ENCODE assay signal across 11 cellular contexts in the genomic region with DNA sequence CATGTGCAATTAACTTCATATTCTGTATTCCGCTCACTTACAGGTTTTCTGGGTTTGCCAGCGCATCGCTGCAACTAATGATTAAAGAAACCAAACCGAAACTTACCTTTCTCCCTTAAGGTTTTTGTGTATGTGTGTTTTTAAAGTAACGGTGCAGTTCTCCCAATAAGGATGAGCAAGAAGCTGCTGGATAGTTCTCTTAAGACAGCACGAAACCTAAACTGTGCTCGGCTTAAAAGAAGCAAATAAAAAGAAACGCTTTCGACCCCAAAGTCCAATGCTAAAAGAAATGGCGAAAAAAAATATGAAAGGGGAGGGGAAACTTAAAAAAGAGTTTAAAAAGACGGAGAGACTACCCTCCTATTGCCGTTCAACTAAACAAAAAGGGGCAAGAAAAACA. TPM values are rescaled to one million over a fixed set of nuclear protein-coding genes. Genes with fewer than 3 reads are reported as not detected.
A peak's percentile ranks its signal among the peaks of the same experiment; 100 is the strongest.
DNase-seq lines count a peak whose midpoint lies in the region; ATAC-seq and TF ChIP-seq lines count a peak whose summit lies in the region.
"Had no signal": no experiment of that assay in that cellular context is flagged by ENCODE, and none has a peak within 500 bp of the region (broad histone marks: within the 10 kb centered on the region; RNA-seq: fewer than 3 reads in every experiment).

No MANE protein-coding gene starts in this region.

- no peak overlapping the region for H2BK20ac ChIP-seq in H9 (ENCODE audit: low read depth, low read length, poor library complexity, severe bottlenecking)

- no peak overlapping the region for H3K23ac ChIP-seq in H9 (ENCODE audit: insufficient read length, low read depth, low read length)

- H4K20me1 ChIP-seq in H9 (ENCODE audit: control insufficient read depth, insufficient read depth, insufficient read length) (no peaks in the 10 kb centered on the region), smooth muscle cell (ENCODE audit: low read depth) (peaks cover 3% of the 10 kb centered on the region)

- H3K4me1 ChIP-seq in H9 (ENCODE audit: insufficient read depth, low read length), result peaks cover 8% of the 10 kb centered on the region; the same call in 1 of the 2 replicates
- peaks cover 8% of the 10 kb centered on the region for H3K4me1 ChIP-seq in iPS-15b (ENCODE audit: control insufficient read depth, insufficient read depth, low read length)
- peaks cover 29% of the 10 kb centered on the region for H3K4me1 ChIP-seq in smooth muscle cell (ENCODE audit: low read depth)

- no peak for ATAC-seq in activated naive CD4-positive, alpha-beta T cell treated with anti-CD3 and anti-CD28 coated beads, Interleukin-2, amount 50 U/mL, for 72 hours
- no peak for ATAC-seq in HG02884 (IDR thresholded peaks at IDR 0.05; ENCODE audit: unreplicated experiment)
- ATAC-seq: activated CD8-positive, alpha-beta memory T cell treated with anti-CD3 and anti-CD28 coated beads, Interleukin-2, amount 10 ng/mL, durations not matched to agents 7 days and 5 days; Panc1 had no signal

- H3K18ac ChIP-seq in H9 (ENCODE audit: insufficient read length, low read depth, low read length), result no peak overlapping the region

- H3K4ac ChIP-seq in H9 (ENCODE audit: low read depth, low read length), result no peak overlapping the region

- no peak overlapping the region for H4K91ac ChIP-seq in H9 (ENCODE audit: insufficient read length, low read depth, low read length)

- H3K9ac ChIP-seq in H9 (ENCODE audit: extremely low read depth, insufficient read length, low read length) (peak overlapping the region; percentile 23), iPS-15b (ENCODE audit: low read depth, low read length) (no peak overlapping the region), smooth muscle cell (ENCODE audit: low read depth) (no peak overlapping the region)

- H3K27ac Mint-ChIP-seq in H9, result no peak overlapping the region
- no peak overlapping the region for H3K27ac Mint-ChIP-seq in activated naive CD4-positive, alpha-beta T cell treated with anti-CD3 and anti-CD28 coated beads, Interleukin-2, amount 50 U/mL, for 72 hours
- H3K27ac Mint-ChIP-seq: activated CD8-positive, alpha-beta memory T cell treated with anti-CD3 and anti-CD28 coated beads, Interleukin-2, amount 10 ng/mL, durations not matched to agents 7 days and 5 days had no signal

- H2AFZ ChIP-seq in H9 (ENCODE audit: low read length) (no peak overlapping the region), smooth muscle cell (ENCODE audit: low read depth) (peak overlapping the region; percentile 68)

- H3K36me3 ChIP-seq in iPS-15b (ENCODE audit: control insufficient read depth, insufficient read depth, low read length), result no peaks in the 10 kb centered on the region
- H3K36me3 ChIP-seq in smooth muscle cell (ENCODE audit: low read depth), result no peaks in the 10 kb centered on the region

- peak overlapping the region; percentile 57 for H3K4me3 ChIP-seq in astrocyte of the cerebellum (ENCODE audit: low read depth, low read length)
- peak overlapping the region; percentile 79 for H3K4me3 ChIP-seq in iPS-15b (ENCODE audit: low read depth, low read length)
- peak overlapping the region; percentile 60 for H3K4me3 ChIP-seq in smooth muscle cell

- H2AK5ac ChIP-seq in H9 (ENCODE audit: insufficient read length, low read length), result no peak overlapping the region

- peaks cover 20 to 27% of the 10 kb centered on the region in 2 experiments for H3K4me1 Mint-ChIP-seq in H9
- H3K4me1 Mint-ChIP-seq: activated CD8-positive, alpha-beta memory T cell treated with anti-CD3 and anti-CD28 coated beads, Interleukin-2, amount 10 ng/mL, durations not matched to agents 7 days and 5 days had no signal

- H3K56ac ChIP-seq in H9 (ENCODE audit: insufficient read length, low read depth, low read length), result no peak overlapping the region

- no peak overlapping the region for H2BK120ac ChIP-seq in H9 (ENCODE audit: low read depth, low read length, poor library complexity, severe bottlenecking)

- no peak overlapping the region for H4K8ac ChIP-seq in H9 (replicated peaks; ENCODE audit: insufficient read length, low read depth, low read length)

- no peaks in the 10 kb centered on the region; a peak in 1 of 7 replicates for H3K36me3 Mint-ChIP-seq in H9 (ENCODE audit: insufficient read depth in 1 of 3, low read depth in 3 of 3)
- H3K36me3 Mint-ChIP-seq in activated naive CD4-positive, alpha-beta T cell treated with anti-CD3 and anti-CD28 coated beads, Interleukin-2, amount 50 U/mL, for 72 hours, result peaks cover 16 to 24% of the 10 kb centered on the region in 2 donors
- H3K36me3 Mint-ChIP-seq: activated CD8-positive, alpha-beta memory T cell treated with anti-CD3 and anti-CD28 coated beads, Interleukin-2, amount 10 ng/mL, durations not matched to agents 7 days and 5 days had no signal

- H3K27me3 ChIP-seq in H9 (ENCODE audit: insufficient read depth, low read length), result peaks cover 14% of the 10 kb centered on the region
- peaks cover 74% of the 10 kb centered on the region for H3K27me3 ChIP-seq in iPS-15b (ENCODE audit: control insufficient read depth, insufficient read depth, low read length)
- H3K27me3 ChIP-seq in smooth muscle cell (ENCODE audit: low read depth), result peaks cover 90% of the 10 kb centered on the region

- no peaks in the 10 kb centered on the region for H3K79me1 ChIP-seq in H9 (ENCODE audit: insufficient read depth, low read depth, low read length, poor library complexity, severe bottlenecking)

- H3K23me2 ChIP-seq in H9 (ENCODE audit: insufficient read length, low read depth, low read length, poor library complexity, severe bottlenecking), result peaks cover 50% of the 10 kb centered on the region

- H3K9me3 ChIP-seq in H9 (ENCODE audit: control insufficient read depth, low read depth, low read length) (no peaks in the 10 kb centered on the region), iPS-15b (ENCODE audit: control insufficient read depth, insufficient read depth, low read length) (no peaks in the 10 kb centered on the region), smooth muscle cell (replicated peaks; ENCODE audit: low read depth) (no peaks in the 10 kb centered on the region)

- WGBS in H9 (ENCODE audit: extremely low coverage, insufficient read length, low lambda C conversion rate), result no CpG with 5 or more reads among the region's 12 CpGs
- under 1% methylated on average over 12 of the region's 12 CpGs for WGBS in smooth muscle cell (ENCODE audit: low lambda C conversion rate)

- H3K79me2 ChIP-seq in H9 (ENCODE audit: insufficient read depth, low read length) (no peaks in the 10 kb centered on the region; the same call in 1 of the 2 replicates), smooth muscle cell (ENCODE audit: low read depth) (no peaks in the 10 kb centered on the region)

- H2BK5ac ChIP-seq in H9 (ENCODE audit: insufficient read length, low read length), result no peak overlapping the region

- H2BK12ac ChIP-seq in H9 (ENCODE audit: insufficient read length, low read depth, low read length), result no peak overlapping the region

- no peak overlapping the region for H3T11ph ChIP-seq in H9 (ENCODE audit: low read length)

- peak overlapping the region; percentile 98 for H3K4me2 ChIP-seq in H9 (ENCODE audit: insufficient read depth, insufficient read length, low read length)
- H3K4me2 ChIP-seq in smooth muscle cell, result peak overlapping the region; percentile 93

- no peak for DNase-seq in H9
- DNase-seq in astrocyte of the cerebellum (ENCODE audit: low read depth), result no peak
- no peak for DNase-seq in smooth muscle cell (lab: John Stamatoyannopoulos, UW; ENCODE audit: unreplicated experiment)
- DNase-seq in ACHN, result no peak
- DNase-seq in activated naive CD4-positive, alpha-beta T cell treated with anti-CD3 and anti-CD28 coated beads, Interleukin-2, amount 50 U/mL, for 72 hours (ENCODE audit: low spot score in 2 of 2), result no peak
- DNase-seq in NK-92 treated with Interleukin-12 subunit alpha and Interleukin-12 subunit beta, amount 100 ng/mL, for 24 hours (lab: John Stamatoyannopoulos, UW), result no peak

- H3K27ac ChIP-seq in H9 (ENCODE audit: insufficient read length, low read depth, low read length), result no peak overlapping the region
- H3K27ac ChIP-seq in smooth muscle cell (ENCODE audit: low read depth), result no peak overlapping the region

- no peak for TF ChIP-seq CTCF in H9 (conservative IDR thresholded peaks at IDR 0.05)
- TF ChIP-seq CTCF in astrocyte of the cerebellum (IDR thresholded peaks at IDR 0.05; ENCODE audit: low read depth, low read length, missing control alignments), result no peak
- TF ChIP-seq CTCF in smooth muscle cell (IDR thresholded peaks at IDR 0.05; ENCODE audit: borderline replicate concordance, insufficient read depth, poor library complexity, severe bottlenecking), result no peak

- in situ Hi-C loops in astrocyte of the cerebellum (cut with HindIII; ENCODE audit: low sequenced_read_pairs), result no loop called here
- in situ Hi-C loops in ACHN (cut with HindIII; ENCODE audit: low pct_ligation_motif_present, low pct_unique_long_range_greater_than_20kb, low sequenced_read_pairs), result no loop called here

- H3F3A ChIP-seq in smooth muscle cell (ENCODE audit: low read depth), result no peaks in the 10 kb centered on the region

- H3K4me3 Mint-ChIP-seq in H9, result no peak overlapping the region
- H3K4me3 Mint-ChIP-seq: activated CD8-positive, alpha-beta memory T cell treated with anti-CD3 and anti-CD28 coated beads, Interleukin-2, amount 10 ng/mL, durations not matched to agents 7 days and 5 days had no signal

- no peak overlapping the region for H3K14ac ChIP-seq in H9 (ENCODE audit: insufficient read depth, low read length)

- H3K27me3 Mint-ChIP-seq in H9 (ENCODE audit: low read depth), result peaks cover 37% of the 10 kb centered on the region

- no peaks in the 10 kb centered on the region; a peak in 1 of 5 replicates for H3K9me3 Mint-ChIP-seq in H9
- H3K9me3 Mint-ChIP-seq in activated naive CD4-positive, alpha-beta T cell treated with anti-CD3 and anti-CD28 coated beads, Interleukin-2, amount 50 U/mL, for 72 hours, result peaks cover 6 to 7% of the 10 kb centered on the region in 2 donors

- H4K5ac ChIP-seq in H9 (ENCODE audit: insufficient read length, low read depth, low read length), result no peak overlapping the region

- H2BK15ac ChIP-seq in H9 (ENCODE audit: low read depth, low read length), result no peak overlapping the region

RNA-seq across cellular contexts. Expression of gene ELAVL2, which starts 0.3 kb away (rescaled TPM):
- 16.8 and 19.9 TPM in 2 replicates for total RNA-seq in H9 (2021)
- total RNA-seq in smooth muscle cell, result 3.5 and 5.6 TPM in 2 replicates
- polyA plus RNA-seq in smooth muscle cell, result 2.3 TPM in 1 of 2 replicates, not detected in the other
- total RNA-seq in activated naive CD4-positive, alpha-beta T cell treated with anti-CD3 and anti-CD28 coated beads, Interleukin-2, amount 50 U/mL, for 72 hours, result not detected
- total RNA-seq: activated CD8-positive, alpha-beta memory T cell treated with anti-CD3 and anti-CD28 coated beads, Interleukin-2, amount 10 ng/mL, durations not matched to agents 7 days and 5 days; mononuclear cell had no signal
